Comparison of ENCODE assay signal across 2 cellular contexts in genomic region chr12:70101064-70101463, GRCh38.
TF ChIP-seq lines count a peak whose summit lies in the region.

No MANE protein-coding gene starts in this region.

TF ChIP-seq in GM23338, 12 proteins besides CTCF, POLR2A, EP300 and RAD21:
- no peak for TF ChIP-seq ETS1 (IDR thresholded peaks at IDR 0.05)
- no peak for TF ChIP-seq EZH2phosphoT487 (IDR thresholded peaks at IDR 0.05; ENCODE audit: unreplicated experiment)
- no peak for TF ChIP-seq ZNF462 (CRISPR knock-in tag; IDR thresholded peaks at IDR 0.05)
- TF ChIP-seq ZNF114 (CRISPR knock-in tag; IDR thresholded peaks at IDR 0.05), result no peak
- no peak for TF ChIP-seq NANOG (IDR thresholded peaks at IDR 0.05; ENCODE audit: borderline replicate concordance)
- TF ChIP-seq CREB1 (CRISPR knock-in tag; IDR thresholded peaks at IDR 0.05; ENCODE audit: low read depth), result no peak
- no peak for TF ChIP-seq JUNB (IDR thresholded peaks at IDR 0.05; ENCODE audit: unreplicated experiment)
- no peak for TF ChIP-seq ZNF331 (CRISPR knock-in tag; IDR thresholded peaks at IDR 0.05; ENCODE audit: low read depth)
- TF ChIP-seq EZH2 (IDR thresholded peaks at IDR 0.05; ENCODE audit: low read depth, unreplicated experiment), result no peak
- TF ChIP-seq REST (IDR thresholded peaks at IDR 0.05; ENCODE audit: unreplicated experiment), result no peak
- no peak for TF ChIP-seq STAT1 (IDR thresholded peaks at IDR 0.05; ENCODE audit: unreplicated experiment)
- no peak for TF ChIP-seq POLR2AphosphoS5 (IDR thresholded peaks at IDR 0.05; ENCODE audit: low read depth)
TF ChIP-seq in GM23338: peak in this region for 0.

TF ChIP-seq in H1, 55 proteins besides CTCF, POLR2A, EP300 and RAD21:
- no peak for TF ChIP-seq KDM1A (IDR thresholded peaks at IDR 0.05; ENCODE audit: borderline replicate concordance, low read length)
- no peak for TF ChIP-seq YY1 (IDR thresholded peaks at IDR 0.05; ENCODE audit: low read depth, low read length)
